Comparison of ENCODE assay signal across 8 cellular contexts in the genomic region with DNA sequence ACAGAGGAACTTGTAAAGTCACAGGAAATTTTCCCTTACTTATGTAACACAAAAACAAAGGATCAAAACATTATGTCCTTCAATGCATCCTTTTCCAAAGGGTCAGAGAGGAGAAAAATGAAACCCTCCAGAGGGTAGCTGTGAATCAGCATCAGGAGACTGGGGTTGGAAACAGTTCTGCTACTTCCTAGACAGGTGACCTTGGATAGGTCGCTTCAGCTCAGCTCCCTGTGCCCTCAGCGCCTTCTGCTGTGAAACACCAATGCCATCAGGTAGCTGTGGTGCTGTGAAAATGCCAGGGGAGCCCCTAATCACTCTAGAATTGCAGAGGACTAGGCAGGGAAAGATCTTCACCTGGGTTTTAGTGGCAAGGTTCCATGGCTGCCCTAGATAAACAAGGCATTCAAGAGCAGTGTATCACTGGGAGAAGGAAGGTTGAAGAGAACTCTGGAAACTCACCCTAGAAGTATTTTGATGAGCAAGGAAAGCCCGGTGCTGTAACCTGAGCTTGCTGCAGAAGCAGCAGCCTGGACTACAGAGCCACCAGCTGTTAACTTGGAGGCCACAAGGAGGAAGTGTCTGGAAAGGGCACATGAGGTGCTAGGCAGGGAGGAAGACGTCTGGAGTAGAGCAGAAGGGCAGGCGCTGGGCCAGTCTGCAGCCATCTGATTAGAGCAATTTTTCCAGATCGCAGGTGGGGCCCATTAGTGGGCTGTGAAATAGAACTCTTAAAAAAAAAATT.
DNase-seq lines count a peak whose midpoint lies in the region; ATAC-seq and TF ChIP-seq lines count a peak whose summit lies in the region.

No MANE protein-coding gene starts in this region.

- H3K4me3 ChIP-seq in right atrium auricular region: no peak overlapping the region

- H3K27ac ChIP-seq in right atrium auricular region: peak overlapping the region; percentile 37 to 57

- H3K27me3 Mint-ChIP-seq in activated B cell treated with CpG ODN at 0.5 μM for 24 hours: no peaks in the 10 kb centered on the region
- H3K27me3 Mint-ChIP-seq in stimulated activated naive B cell treated with anti-CD40 and anti-IgM and Interleukin-4, amounts not matched to agents 10 μg/mL and 1 μg/mL and 100 μg/mL, for 72 hours: no peaks in the 10 kb centered on the region
- H3K27me3 Mint-ChIP-seq in activated T-helper 17 cell treated with anti-CD3 and anti-CD28 coated beads, Interleukin-2, amount 50 U/mL, for 72 hours: no peaks in the 10 kb centered on the region

- H3K36me3 Mint-ChIP-seq in activated B cell treated with CpG ODN at 0.5 μM for 24 hours (ENCODE audit: low read depth): peaks cover 85% of the 10 kb centered on the region
- H3K36me3 Mint-ChIP-seq in stimulated activated naive B cell treated with anti-CD40 and anti-IgM and Interleukin-4, amounts not matched to agents 10 μg/mL and 1 μg/mL and 100 μg/mL, for 72 hours: peaks cover 42 to 47% of the 10 kb centered on the region in 2 donors
- peaks cover 87% of the 10 kb centered on the region for H3K36me3 Mint-ChIP-seq in activated T-helper 17 cell treated with anti-CD3 and anti-CD28 coated beads, Interleukin-2, amount 50 U/mL, for 72 hours (ENCODE audit: low read depth)

- no peak overlapping the region for H3K4me3 Mint-ChIP-seq in activated B cell treated with CpG ODN at 0.5 μM for 24 hours
- H3K4me3 Mint-ChIP-seq in stimulated activated naive B cell treated with anti-CD40 and anti-IgM and Interleukin-4, amounts not matched to agents 10 μg/mL and 1 μg/mL and 100 μg/mL, for 72 hours: no peak overlapping the region
- no peak overlapping the region for H3K4me3 Mint-ChIP-seq in activated T-helper 17 cell treated with anti-CD3 and anti-CD28 coated beads, Interleukin-2, amount 50 U/mL, for 72 hours

- TF ChIP-seq CTCF in activated B cell treated with CpG ODN at 0.5 μM for 24 hours (IDR thresholded peaks at IDR 0.05) (no peak), right atrium auricular region (IDR thresholded peaks at IDR 0.05) (no peak)

- CTCF ChIA-PET in activated B cell treated with CpG ODN at 0.5 μM for 24 hours (lab: Charles Lee): interaction anchor here (1.1 kb wide), 1 partner anchor 307 kb away, joined by 3 read pairs; no protein-coding TSS in a partner anchor

- H3K27ac Mint-ChIP-seq in activated B cell treated with CpG ODN at 0.5 μM for 24 hours: peak overlapping the region; percentile 6
- peak overlapping the region; percentile 1 for H3K27ac Mint-ChIP-seq in stimulated activated naive B cell treated with anti-CD40 and anti-IgM and Interleukin-4, amounts not matched to agents 10 μg/mL and 1 μg/mL and 100 μg/mL, for 72 hours
- H3K27ac Mint-ChIP-seq in activated T-helper 17 cell treated with anti-CD3 and anti-CD28 coated beads, Interleukin-2, amount 50 U/mL, for 72 hours: no peak overlapping the region

- H3K4me1 ChIP-seq in right atrium auricular region: peaks cover 0 to 66% of the 10 kb centered on the region in 2 donors

- ATAC-seq in activated B cell treated with CpG ODN at 0.5 μM for 24 hours (ENCODE audit: low read depth) (no peak), HG02938 (IDR thresholded peaks at IDR 0.05; ENCODE audit: unreplicated experiment) (no peak)
- peak in 1 of 2 donors; percentile 39 for ATAC-seq in stimulated activated naive B cell treated with anti-CD40 and anti-IgM and Interleukin-4, amounts not matched to agents 10 μg/mL and 1 μg/mL and 100 μg/mL, for 72 hours (replicated peaks)
- no peak for ATAC-seq in activated T-helper 17 cell treated with anti-CD3 and anti-CD28 coated beads, Interleukin-2, amount 50 U/mL, for 72 hours (replicated peaks)

- H3K9me3 Mint-ChIP-seq in activated B cell treated with CpG ODN at 0.5 μM for 24 hours: no peaks in the 10 kb centered on the region
- H3K9me3 Mint-ChIP-seq in stimulated activated naive B cell treated with anti-CD40 and anti-IgM and Interleukin-4, amounts not matched to agents 10 μg/mL and 1 μg/mL and 100 μg/mL, for 72 hours: no peaks in the 10 kb centered on the region
- H3K9me3 Mint-ChIP-seq in activated T-helper 17 cell treated with anti-CD3 and anti-CD28 coated beads, Interleukin-2, amount 50 U/mL, for 72 hours: no peaks in the 10 kb centered on the region

- no peaks in the 10 kb centered on the region for H3K27me3 ChIP-seq in right atrium auricular region

- intact Hi-C loops in activated B cell treated with CpG ODN at 0.5 μM for 24 hours (cut with micrococcal nuclease): no loop called here

- DNase-seq in AG20443 (ENCODE audit: low spot score) (peak; percentile 72), Kasumi-1 (lab: John Stamatoyannopoulos, UW) (peak; percentile 98), activated B cell treated with CpG ODN at 0.5 μM for 24 hours (no peak), right atrium auricular region (ENCODE audit: low spot score) (no peak), NK-92 (lab: John Stamatoyannopoulos, UW; ENCODE audit: unreplicated experiment) (no peak)
- no peak for DNase-seq in stimulated activated naive B cell treated with anti-CD40 and anti-IgM and Interleukin-4, amounts not matched to agents 10 μg/mL and 1 μg/mL and 100 μg/mL, for 72 hours

- peaks cover 2% of the 10 kb centered on the region for H3K4me1 Mint-ChIP-seq in activated B cell treated with CpG ODN at 0.5 μM for 24 hours
- peaks cover 7 to 22% of the 10 kb centered on the region in 2 donors for H3K4me1 Mint-ChIP-seq in stimulated activated naive B cell treated with anti-CD40 and anti-IgM and Interleukin-4, amounts not matched to agents 10 μg/mL and 1 μg/mL and 100 μg/mL, for 72 hours
- H3K4me1 Mint-ChIP-seq in activated T-helper 17 cell treated with anti-CD3 and anti-CD28 coated beads, Interleukin-2, amount 50 U/mL, for 72 hours: peaks cover 4% of the 10 kb centered on the region

- POLR2A ChIA-PET in activated B cell treated with CpG ODN at 0.5 μM for 24 hours (lab: Charles Lee): no interaction called here

- H3K9me3 ChIP-seq in right atrium auricular region: no peaks in the 10 kb centered on the region

- H3K36me3 ChIP-seq in right atrium auricular region: peaks cover 23% of the 10 kb centered on the region

Comparison
In these comparisons a context has a peak if more than half of its experiments do, and no peak if none do; other contexts are left out.
1. DNase-seq: peak in AG20443 (single experiment) and Kasumi-1 (2 of 2); none in activated B cell treated with CpG ODN at 0.5 μM for 24 hours (single experiment), right atrium auricular region (single experiment), stimulated activated naive B cell treated with anti-CD40 and anti-IgM and Interleukin-4, amounts not matched to agents 10 μg/mL and 1 μg/mL and 100 μg/mL, for 72 hours (single experiment) and NK-92 (single experiment).